ENCODE assay signal across 13 cellular contexts in the genomic region with DNA sequence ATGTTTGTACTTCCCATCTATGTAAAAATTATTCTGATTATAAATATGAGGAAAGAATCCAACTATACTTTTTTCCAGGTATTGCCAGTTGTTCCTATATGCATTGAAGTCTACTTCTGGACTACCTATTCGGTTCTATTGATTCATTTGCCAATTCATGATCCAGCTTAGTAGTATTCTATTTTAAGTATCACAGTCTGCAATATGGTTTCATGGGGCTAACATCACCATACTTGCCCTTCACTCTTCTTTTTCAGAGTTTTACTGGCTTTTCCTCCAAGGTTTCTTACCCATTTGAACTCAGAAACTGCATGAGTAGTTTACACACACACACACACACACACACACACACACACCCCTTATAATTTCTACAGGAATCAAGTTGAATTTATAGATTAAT. TPM values are rescaled to one million over a fixed set of nuclear protein-coding genes. Genes with fewer than 3 reads are reported as not detected.
A peak's percentile ranks its signal among the peaks of the same experiment; 100 is the strongest.
DNase-seq lines count a peak whose midpoint lies in the region; ATAC-seq and TF ChIP-seq lines count a peak whose summit lies in the region.
"Had no signal": no experiment of that assay in that cellular context is flagged by ENCODE, and none has a peak within 500 bp of the region (broad histone marks: within the 10 kb centered on the region; RNA-seq: fewer than 3 reads in every experiment).

No MANE protein-coding gene starts in this region.

- no peaks in the 10 kb centered on the region for H3K27me3 Mint-ChIP-seq in nephron (ENCODE audit: low read depth)
- H3K27me3 Mint-ChIP-seq in Caco-2 (ENCODE audit: insufficient read depth, unreplicated experiment), result no peaks in the 10 kb centered on the region
- H3K27me3 Mint-ChIP-seq: B cell; CD4-positive, alpha-beta T cell had no signal

- H3K36me3 Mint-ChIP-seq in nephron (ENCODE audit: low read depth) (no peaks in the 10 kb centered on the region), Caco-2 (ENCODE audit: insufficient read depth, unreplicated experiment) (no peaks in the 10 kb centered on the region)

- intact Hi-C loops in gastrocnemius medialis (cut with DNase I; ENCODE audit: low total_unique reads), result no loop called here
- intact Hi-C loops in Caco-2 (cut with micrococcal nuclease; ENCODE audit: unreplicated experiment), result no loop called here

- H3K27ac ChIP-seq in HEK293 (ENCODE audit: extremely low read depth, low read depth, low read length), result no peak overlapping the region
- H3K27ac ChIP-seq in gastrocnemius medialis, result peak overlapping the region; percentile 85 to 94 (median 89)

- no peaks in the 10 kb centered on the region for H3K9me3 Mint-ChIP-seq in nephron
- H3K9me3 Mint-ChIP-seq in Caco-2 (ENCODE audit: unreplicated experiment), result no peaks in the 10 kb centered on the region
- H3K9me3 Mint-ChIP-seq: CD4-positive, alpha-beta T cell had no signal

- no peaks in the 10 kb centered on the region for H3K9me3 ChIP-seq in HEK293 (ENCODE audit: control insufficient read depth, insufficient read depth, low read depth, low read length)
- no peaks in the 10 kb centered on the region for H3K9me3 ChIP-seq in gastrocnemius medialis
- no peaks in the 10 kb centered on the region for H3K9me3 ChIP-seq in Caco-2
- H3K9me3 ChIP-seq: HAP-1 had no signal

- CTCF ChIA-PET in HEK293 (lab: Yijun Ruan, JAX) (interaction anchor here (0.7 to 2.7 kb wide), 2 partner anchors 33 to 109 kb away, joined by 6 to 11 read pairs; partner anchors contain the start of gene SMIM29), Caco-2 (lab: Charles Lee) (no interaction called here)

- H3K27me3 ChIP-seq in gastrocnemius medialis (no peaks in the 10 kb centered on the region), Caco-2 (replicated peaks; ENCODE audit: control insufficient read depth, insufficient read depth, low read length) (no peaks in the 10 kb centered on the region)

- no TSS peak for BruUV-seq in Caco-2 (replicated peaks; lab: Mats Ljungman, UMichigan)

- TF ChIP-seq CTCF in HEK293 (tag by site-specific recombination; IDR thresholded peaks at IDR 0.05), result no peak
- no peak for TF ChIP-seq CTCF in nephron (IDR thresholded peaks at IDR 0.05; ENCODE audit: unreplicated experiment in 3 of 3)
- TF ChIP-seq CTCF in gastrocnemius medialis (IDR thresholded peaks at IDR 0.05 in 4 of 5, conservative IDR thresholded peaks at IDR 0.05 in 1 of 5), result no peak
- no peak for TF ChIP-seq CTCF in Caco-2 (IDR thresholded peaks at IDR 0.05; ENCODE audit: insufficient read depth in 1 of 2, low read depth in 1 of 2, low read length in 1 of 2, severe bottlenecking in 1 of 2, unreplicated experiment in 1 of 2)

- H3K4me1 ChIP-seq in HEK293 (ENCODE audit: control insufficient read depth, insufficient read depth, low read length) (peaks cover 35% of the 10 kb centered on the region), gastrocnemius medialis (peaks cover 80 to 91% of the 10 kb centered on the region in 2 donors), Caco-2 (0 out of 2 replicates have a peak, but pooled peaks cover 2% of the 10 kb centered on the region)

- POLR2A ChIA-PET in HEK293 (lab: Yijun Ruan, JAX), result no interaction called here
- POLR2A ChIA-PET in Caco-2 (lab: Charles Lee), result no interaction called here

- DNase-seq in NCI-H69 (lab: John Stamatoyannopoulos, UW) (peak; percentile 39), gastrocnemius medialis (no peak), Caco-2 (no peak)
- DNase-seq in activated CD4-positive, alpha-beta T cell treated with anti-CD3 and anti-CD28 coated beads for 48 hours, result no peak
- DNase-seq: C1 segment of cervical spinal cord; CD4-positive, alpha-beta T cell; DND-41; GDM1 had no signal

- TF ChIP-seq POLR2A in gastrocnemius medialis (IDR thresholded peaks at IDR 0.05), result no peak

- H3K4me1 Mint-ChIP-seq in nephron (peaks cover 52% of the 10 kb centered on the region), Caco-2 (ENCODE audit: low read depth, unreplicated experiment) (peaks cover 2% of the 10 kb centered on the region)

- no peak for ATAC-seq in gastrocnemius medialis
- no peak for ATAC-seq in GM19467 (IDR thresholded peaks at IDR 0.05; ENCODE audit: unreplicated experiment)

- H3K36me3 ChIP-seq in HEK293 (ENCODE audit: control insufficient read depth in 2 of 2, insufficient read depth in 1 of 2, low read length in 2 of 2), result no peaks in the 10 kb centered on the region
- H3K36me3 ChIP-seq in gastrocnemius medialis, result no peaks in the 10 kb centered on the region
- H3K36me3 ChIP-seq in Caco-2 (ENCODE audit: control insufficient read depth, insufficient read depth, low read length), result no peaks in the 10 kb centered on the region
- H3K36me3 ChIP-seq: HAP-1 had no signal

- no peak overlapping the region for H3K4me3 Mint-ChIP-seq in nephron
- H3K4me3 Mint-ChIP-seq in Caco-2 (ENCODE audit: unreplicated experiment), result no peak overlapping the region
- H3K4me3 Mint-ChIP-seq: B cell; CD4-positive, alpha-beta T cell had no signal

- H3K4me3 ChIP-seq in HEK293 (ENCODE audit: low read depth, low read length) (no peak overlapping the region), gastrocnemius medialis (no peak overlapping the region), Caco-2 (ENCODE audit: low read depth, low read length) (no peak overlapping the region)
- H3K4me3 ChIP-seq: HAP-1 had no signal

- in situ Hi-C loops in gastrocnemius medialis (cut with MboI; ENCODE audit: low sequenced_read_pairs in 4 of 4), result no loop called here

- H3K27ac Mint-ChIP-seq in nephron (peak overlapping the region in 2 of 3 experiments; percentile 23 to 73), Caco-2 (ENCODE audit: unreplicated experiment) (no peak overlapping the region)
- H3K27ac Mint-ChIP-seq: B cell; CD4-positive, alpha-beta T cell had no signal

TF ChIP-seq in HEK293, 187 proteins besides CTCF, POLR2A, EP300 and RAD21:
- TF ChIP-seq ZNF211 (tag by site-specific recombination; IDR thresholded peaks at IDR 0.05; ENCODE audit: low read depth) (no peak), ZNF341 (tag by site-specific recombination; IDR thresholded peaks at IDR 0.05; ENCODE audit: low read depth) (no peak)
- TF ChIP-seq, protein P1, sequence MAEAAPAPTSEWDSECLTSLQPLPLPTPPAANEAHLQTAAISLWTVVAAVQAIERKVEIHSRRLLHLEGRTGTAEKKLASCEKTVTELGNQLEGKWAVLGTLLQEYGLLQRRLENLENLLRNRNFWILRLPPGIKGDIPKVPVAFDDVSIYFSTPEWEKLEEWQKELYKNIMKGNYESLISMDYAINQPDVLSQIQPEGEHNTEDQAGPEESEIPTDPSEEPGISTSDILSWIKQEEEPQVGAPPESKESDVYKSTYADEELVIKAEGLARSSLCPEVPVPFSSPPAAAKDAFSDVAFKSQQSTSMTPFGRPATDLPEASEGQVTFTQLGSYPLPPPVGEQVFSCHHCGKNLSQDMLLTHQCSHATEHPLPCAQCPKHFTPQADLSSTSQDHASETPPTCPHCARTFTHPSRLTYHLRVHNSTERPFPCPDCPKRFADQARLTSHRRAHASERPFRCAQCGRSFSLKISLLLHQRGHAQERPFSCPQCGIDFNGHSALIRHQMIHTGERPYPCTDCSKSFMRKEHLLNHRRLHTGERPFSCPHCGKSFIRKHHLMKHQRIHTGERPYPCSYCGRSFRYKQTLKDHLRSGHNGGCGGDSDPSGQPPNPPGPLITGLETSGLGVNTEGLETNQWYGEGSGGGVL (tag by site-specific recombination; IDR thresholded peaks at IDR 0.05), result no peak
- TF ChIP-seq, protein P2, sequence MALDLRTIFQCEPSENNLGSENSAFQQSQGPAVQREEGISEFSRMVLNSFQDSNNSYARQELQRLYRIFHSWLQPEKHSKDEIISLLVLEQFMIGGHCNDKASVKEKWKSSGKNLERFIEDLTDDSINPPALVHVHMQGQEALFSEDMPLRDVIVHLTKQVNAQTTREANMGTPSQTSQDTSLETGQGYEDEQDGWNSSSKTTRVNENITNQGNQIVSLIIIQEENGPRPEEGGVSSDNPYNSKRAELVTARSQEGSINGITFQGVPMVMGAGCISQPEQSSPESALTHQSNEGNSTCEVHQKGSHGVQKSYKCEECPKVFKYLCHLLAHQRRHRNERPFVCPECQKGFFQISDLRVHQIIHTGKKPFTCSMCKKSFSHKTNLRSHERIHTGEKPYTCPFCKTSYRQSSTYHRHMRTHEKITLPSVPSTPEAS (tag by site-specific recombination; IDR thresholded peaks at IDR 0.05), result peak; percentile 46; the same call in 1 of the 2 replicates

RNA-seq across cellular contexts. Expression of gene NUDT3, which starts 34.5 kb away (rescaled TPM):
- total RNA-seq in gastrocnemius medialis (10 to 100 TPM; 40.0 to 71.9 (median 50.6) TPM), Caco-2 (2022) (22.3 and 22.9 TPM in 2 replicates)
